14 cellular contexts compared by ENCODE assay signal in the genomic region with DNA sequence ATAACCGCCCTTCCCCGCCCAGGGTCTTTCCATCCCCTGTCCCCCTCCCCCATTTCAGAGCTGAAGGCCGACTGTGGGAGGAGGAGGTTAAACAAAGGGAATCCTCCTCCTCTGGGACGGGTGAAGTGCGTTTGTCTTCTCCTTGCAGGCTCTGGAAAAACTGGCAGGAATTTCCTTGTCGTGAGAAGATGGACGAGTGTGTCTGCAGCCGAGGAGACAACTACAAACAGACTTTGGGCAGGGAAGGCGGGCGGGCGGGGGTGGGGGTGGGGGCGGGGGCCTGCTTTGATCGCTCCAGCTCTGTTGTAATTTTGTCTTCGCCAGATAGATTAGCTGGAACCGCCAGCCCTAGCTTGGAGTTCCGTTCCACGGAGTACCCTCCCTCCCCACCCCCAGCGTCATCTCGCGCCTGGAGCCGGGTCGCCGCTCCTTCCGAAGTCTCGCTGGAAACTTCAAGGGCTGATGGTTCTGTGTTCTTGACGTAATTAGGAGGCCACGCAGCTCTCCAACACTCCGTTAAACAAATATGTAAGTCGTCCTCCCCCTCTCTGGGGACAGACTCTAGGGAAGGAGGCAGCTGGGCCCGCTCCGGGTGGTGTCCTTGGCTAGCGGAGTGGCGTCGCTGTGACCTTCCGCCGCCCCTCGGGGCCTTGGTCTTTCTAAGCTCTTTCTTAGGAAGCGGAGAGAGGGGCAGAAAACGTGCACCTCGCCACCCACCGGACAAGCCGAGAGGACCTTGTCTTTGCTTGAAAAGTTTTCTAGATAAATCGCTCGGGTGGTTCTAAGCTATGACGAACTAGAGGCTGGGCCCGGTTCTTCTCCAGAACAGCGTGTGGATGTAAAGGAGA. TPM values are rescaled to one million over a fixed set of nuclear protein-coding genes. Genes with fewer than 3 reads are reported as not detected.
DNase-seq lines count a peak whose midpoint lies in the region; ATAC-seq, FAIRE-seq and TF ChIP-seq lines count a peak whose summit lies in the region.
"Had no signal": no experiment of that assay in that cellular context is flagged by ENCODE, and none has a peak within 500 bp of the region (broad histone marks: within the 10 kb centered on the region; RNA-seq: fewer than 3 reads in every experiment).

No MANE protein-coding gene starts in this region.

- no peaks in the 10 kb centered on the region for H3K9me3 ChIP-seq in CD8-positive, alpha-beta memory T cell (ENCODE audit: low read length)
- H3K9me3 ChIP-seq in astrocyte (ENCODE audit: insufficient read depth, low read depth, low read length): peaks cover 6% of the 10 kb centered on the region
- H3K9me3 ChIP-seq: transverse colon had no signal

- H3K36me3 Mint-ChIP-seq in CD8-positive, alpha-beta memory T cell: no peaks in the 10 kb centered on the region
- H3K36me3 Mint-ChIP-seq in astrocyte (ENCODE audit: low read depth, unreplicated experiment): peaks cover 2% of the 10 kb centered on the region

- H3K27me3 Mint-ChIP-seq in CD8-positive, alpha-beta memory T cell: peaks cover 91 to 99% of the 10 kb centered on the region in 2 donors
- H3K27me3 Mint-ChIP-seq in astrocyte (ENCODE audit: low read depth, unreplicated experiment): peaks cover 78% of the 10 kb centered on the region

- peaks cover 16% of the 10 kb centered on the region for H4K20me1 ChIP-seq in astrocyte (ENCODE audit: insufficient read depth, low read length)

- H3K27me3 ChIP-seq in CD8-positive, alpha-beta memory T cell (ENCODE audit: insufficient read depth, low read length, poor library complexity, severe bottlenecking): peaks cover 91% of the 10 kb centered on the region
- H3K27me3 ChIP-seq in astrocyte (ENCODE audit: insufficient read depth, low read length): peaks cover 79% of the 10 kb centered on the region

- H3K4me3 ChIP-seq in AG04449 (ENCODE audit: low read depth, low read length): peak overlapping the region; percentile 42
- no peak overlapping the region for H3K4me3 ChIP-seq in CD8-positive, alpha-beta memory T cell (ENCODE audit: low read length)
- no peak overlapping the region for H3K4me3 ChIP-seq in astrocyte (ENCODE audit: insufficient read depth, low read depth, low read length)
- no peak overlapping the region for H3K4me3 ChIP-seq in lower leg skin (ENCODE audit: low read depth, poor library complexity, severe bottlenecking)
- H3K4me3 ChIP-seq: transverse colon had no signal

- peaks cover 32% of the 10 kb centered on the region for H3K4me1 ChIP-seq in CD8-positive, alpha-beta memory T cell (ENCODE audit: insufficient read depth, low read length)
- H3K4me1 ChIP-seq in astrocyte (ENCODE audit: insufficient read depth, low read length): peaks cover 12% of the 10 kb centered on the region

- FAIRE-seq in astrocyte (lab: Jason Lieb, UNC): no peak
- FAIRE-seq: frontal cortex had no signal

- peaks cover 36 to 54% (median 42%) of the 10 kb centered on the region in 3 donors for H3K4me1 Mint-ChIP-seq in CD8-positive, alpha-beta memory T cell
- peaks cover 4% of the 10 kb centered on the region for H3K4me1 Mint-ChIP-seq in astrocyte (ENCODE audit: low read depth, unreplicated experiment)

- H3K27ac Mint-ChIP-seq in CD8-positive, alpha-beta memory T cell: peak overlapping the region in 3 of 8 donors; percentile 18 to 73 (median 25)
- no peak overlapping the region for H3K27ac Mint-ChIP-seq in astrocyte (ENCODE audit: unreplicated experiment)

- no peak for TF ChIP-seq POLR2A in lower leg skin (IDR thresholded peaks at IDR 0.05)

- H3K79me2 ChIP-seq in astrocyte (ENCODE audit: insufficient read depth, low read length): no peaks in the 10 kb centered on the region

- H3K9me3 Mint-ChIP-seq in CD8-positive, alpha-beta memory T cell: peaks cover 0 to 17% (median 15%) of the 10 kb centered on the region in 5 donors
- peaks cover 14% of the 10 kb centered on the region for H3K9me3 Mint-ChIP-seq in astrocyte (ENCODE audit: unreplicated experiment)

- H3K4me3 Mint-ChIP-seq in CD8-positive, alpha-beta memory T cell: peak overlapping the region in 5 of 7 donors; percentile 15 to 69 (median 34)
- peak overlapping the region; percentile 60 for H3K4me3 Mint-ChIP-seq in astrocyte (ENCODE audit: unreplicated experiment)

- no peak overlapping the region for H3K27ac ChIP-seq in CD8-positive, alpha-beta memory T cell (ENCODE audit: low read depth, low read length)
- no peak overlapping the region for H3K27ac ChIP-seq in astrocyte (ENCODE audit: low read depth, low read length)
- H3K27ac ChIP-seq: transverse colon had no signal

- H3K36me3 ChIP-seq in CD8-positive, alpha-beta memory T cell (ENCODE audit: insufficient read depth, low read length): no peaks in the 10 kb centered on the region
- no peaks in the 10 kb centered on the region for H3K36me3 ChIP-seq in astrocyte (ENCODE audit: insufficient read depth, low read length)
- H3K36me3 ChIP-seq: transverse colon had no signal

- 14 to 15% methylated on average over 45 to 47 of the region's 47 CpGs for WGBS in lower leg skin, 2 donors

- no peak overlapping the region for H3K9ac ChIP-seq in astrocyte (ENCODE audit: low read length)

- H3K4me2 ChIP-seq in astrocyte (ENCODE audit: low read length): peak overlapping the region; percentile 53

- no peak for DNase-seq in AG04449 (ENCODE audit: low read depth, low spot score)
- DNase-seq in CD8-positive, alpha-beta memory T cell: no peak
- DNase-seq in astrocyte (ENCODE audit: low read depth): no peak
- peak; percentile 79 for DNase-seq in left kidney (ENCODE audit: low read depth, low spot score)
- no peak for DNase-seq in lower leg skin (ENCODE audit: low spot score in 2 of 2)
- DNase-seq: activated CD4-positive, alpha-beta T cell treated with anti-CD3 and anti-CD28 coated beads, Interleukin-2, amount 50 U/mL, for 4 hours; DMS79; NCI-H69; stimulated activated CD4-positive, alpha-beta T cell treated with anti-CD3 and anti-CD28 coated beads, Interleukin-4, amount 100 ng/mL, for 4 hours; transverse colon had no signal

- CTCF ChIA-PET in AG04449 (lab: Yijun Ruan, JAX): no interaction called here
- CTCF ChIA-PET in CD8-positive, alpha-beta memory T cell (lab: Charles Lee): interaction anchor here (2.1 kb wide), 1 partner anchor 13 kb away, joined by 10 read pairs; no protein-coding TSS in a partner anchor

- intact Hi-C loops in lower leg skin (cut with DNase I; ENCODE audit: low total_unique reads): no loop called here

- TF ChIP-seq CTCF in AG04449 (IDR thresholded peaks at IDR 0.05; ENCODE audit: insufficient read depth, low read length, missing control alignments) (no peak), astrocyte (IDR thresholded peaks at IDR 0.05; ENCODE audit: insufficient read depth, low read depth, low read length) (no peak), lower leg skin (IDR thresholded peaks at IDR 0.05) (no peak)

- ATAC-seq in HG03342 (IDR thresholded peaks at IDR 0.05; ENCODE audit: unreplicated experiment) (no peak), HG02938 (IDR thresholded peaks at IDR 0.05; ENCODE audit: unreplicated experiment) (no peak), HG03571 (IDR thresholded peaks at IDR 0.05; ENCODE audit: unreplicated experiment) (no peak)

- no peak overlapping the region for H2AFZ ChIP-seq in astrocyte (ENCODE audit: low read depth, low read length)

- POLR2A ChIA-PET in AG04449 (lab: Yijun Ruan, JAX): no interaction called here
- POLR2A ChIA-PET in CD8-positive, alpha-beta memory T cell (lab: Charles Lee): interaction anchor here (1.0 kb wide), 1 partner anchor 9 kb away, joined by 4 read pairs; no protein-coding TSS in a partner anchor

RNA-seq across cellular contexts. Expression of gene SP9, which starts 6.2 kb away (rescaled TPM):
- total RNA-seq in CD8-positive, alpha-beta memory T cell: not detected
- not detected for polyA plus RNA-seq in CD8-positive, alpha-beta memory T cell
- not detected in 2 replicates for total RNA-seq in astrocyte
- 1 to 10 TPM in 1 of 4 donors, not detected in 3; 1.7 TPM for total RNA-seq in lower leg skin
- total RNA-seq: transverse colon had no signal
